Comparison of ENCODE assay signal across 24 cellular contexts in genomic region chr9:135083241-135083810, GRCh38. TPM values are rescaled to one million over a fixed set of nuclear protein-coding genes. Genes with fewer than 3 reads are reported as not detected.
"Had no signal": no experiment of that assay in that cellular context is flagged by ENCODE, and none has a peak within 500 bp of the region (broad histone marks: within the 10 kb centered on the region; RNA-seq: fewer than 3 reads in every experiment).

No MANE protein-coding gene starts in this region.

- H3K27ac ChIP-seq: adrenal gland, thyroid gland had no signal

- ATAC-seq: activated CD4-positive, alpha-beta T cell treated with anti-CD3 and anti-CD28 coated beads for 36 hours; activated T-cell treated with anti-CD3 and anti-CD28 coated beads, Interleukin-2, amount 50 U/mL, for 4 hours; sciatic nerve; stimulated activated naive CD8-positive, alpha-beta T cell treated with anti-CD3 and anti-CD28 coated beads, Interleukin-15, Interleukin-2, amounts not matched to agents 100 U/mL and 50 U/mL, for 24 hours; T-cell had no signal

- DNase-seq: activated B cell treated with CpG ODN at 0.5 μM for 24 hours; activated CD4-positive, alpha-beta T cell treated with anti-CD3 and anti-CD28 coated beads for 36 hours; activated CD4-positive, alpha-beta T cell treated with anti-CD3 and anti-CD28 coated beads, Interleukin-2, amount 50 U/mL, for 4 hours; activated CD8-positive, alpha-beta memory T cell treated with anti-CD3 and anti-CD28 coated beads, Interleukin-2, amount 50 U/mL, for 48 hours; activated naive CD4-positive, alpha-beta T cell; activated T-cell treated with anti-CD3 and anti-CD28 coated beads, Interleukin-2, amount 50 U/mL, for 4 hours; cortex of kidney; effector CD4-positive, alpha-beta T cell; erythroblast; foreskin fibroblast; naive B cell; occipital lobe; stimulated activated CD4-positive, alpha-beta T cell treated with anti-CD3 and anti-CD28 coated beads, Interleukin-4, amount 100 ng/mL, for 24 hours; stimulated activated naive CD8-positive, alpha-beta T cell treated with anti-CD3 and anti-CD28 coated beads, Interleukin-15, Interleukin-2, amounts not matched to agents 100 U/mL and 50 U/mL, for 24 hours; T-cell had no signal

- H3K36me3 ChIP-seq: adrenal gland, thyroid gland had no signal

- H3K4me3 Mint-ChIP-seq: activated B cell treated with CpG ODN at 0.5 μM for 24 hours; activated CD4-positive, alpha-beta T cell treated with anti-CD3 and anti-CD28 coated beads for 36 hours; activated naive CD8-positive, alpha-beta T cell; activated T-cell treated with anti-CD3 and anti-CD28 coated beads, Interleukin-2, amount 50 U/mL, for 4 hours; central memory CD8-positive, alpha-beta T cell; naive B cell; T-cell had no signal

- H3K4me1 Mint-ChIP-seq: central memory CD8-positive, alpha-beta T cell had no signal

- H3K4me3 ChIP-seq: adrenal gland, lung, smooth muscle cell, thyroid gland had no signal

- H3K27ac Mint-ChIP-seq: activated B cell treated with CpG ODN at 0.5 μM for 24 hours; activated CD4-positive, alpha-beta T cell treated with anti-CD3 and anti-CD28 coated beads for 36 hours; activated naive CD8-positive, alpha-beta T cell; activated T-helper 2 cell treated with anti-CD3 and anti-CD28 coated beads, Interferon-gamma antibody, Interleukin-2, Interleukin-4, amounts not matched to agents 10 μg/mL and 5 μg/mL and 100 μg/mL, durations not matched to agents 14 hours and 24 hours and 36 hours; T-cell had no signal

- H3K9me3 Mint-ChIP-seq: activated B cell treated with CpG ODN at 0.5 μM for 24 hours; activated T-cell treated with anti-CD3 and anti-CD28 coated beads, Interleukin-2, amount 50 U/mL, for 4 hours; activated T-helper 2 cell treated with anti-CD3 and anti-CD28 coated beads, Interferon-gamma antibody, Interleukin-2, Interleukin-4, amounts not matched to agents 10 μg/mL and 5 μg/mL and 100 μg/mL, durations not matched to agents 14 hours and 24 hours and 36 hours; central memory CD8-positive, alpha-beta T cell; T-cell had no signal

- H3K36me3 Mint-ChIP-seq: activated naive CD8-positive, alpha-beta T cell; naive B cell; T-cell had no signal

- H3K9me3 ChIP-seq: adrenal gland, thyroid gland had no signal

RNA-seq across cellular contexts. Expression of gene OLFM1, which starts 4.1 kb away (rescaled TPM):
- total RNA-seq: activated B cell treated with CpG ODN at 0.5 μM for 24 hours; activated CD4-positive, alpha-beta T cell treated with anti-CD3 and anti-CD28 coated beads for 36 hours; activated CD8-positive, alpha-beta memory T cell treated with anti-CD3 and anti-CD28 coated beads for 36 hours had no signal
